Comparison of ENCODE assay signal across 8 cellular contexts in genomic region chr6:32175711-32176475, GRCh38. TPM values are rescaled to one million over a fixed set of nuclear protein-coding genes. Genes with fewer than 3 reads are reported as not detected.
DNase-seq lines count a peak whose midpoint lies in the region; TF ChIP-seq lines count a peak whose summit lies in the region.

TSS of gene AGPAT1 (minus strand) at chr6:32176084. CDS start at chr6:32171496, 4,588 bp downstream.

- H3K9me3 ChIP-seq in SJSA1 (replicated peaks) (no peaks in the 10 kb centered on the region), neural cell (ENCODE audit: low read length) (no peaks in the 10 kb centered on the region)

- H3K27ac Mint-ChIP-seq in stimulated activated naive CD8-positive, alpha-beta T cell treated with anti-CD3 and anti-CD28 coated beads, Interleukin-15, Interleukin-2, amounts not matched to agents 100 ng/mL and 50 ng/mL, for 24 hours, result peak within 1 kb of the TSS; percentile 96

- peaks cover 25% of the 10 kb centered on the region for H3K36me3 Mint-ChIP-seq in stimulated activated naive CD8-positive, alpha-beta T cell treated with anti-CD3 and anti-CD28 coated beads, Interleukin-15, Interleukin-2, amounts not matched to agents 100 ng/mL and 50 ng/mL, for 24 hours (ENCODE audit: low read depth)

- peak within 1 kb of the TSS; percentile 69 for H2AFZ ChIP-seq in neural cell (ENCODE audit: low read depth, low read length)

- peak within 1 kb of the TSS; percentile 48 for H3K4me3 ChIP-seq in SJSA1
- H3K4me3 ChIP-seq in fibroblast of villous mesenchyme (ENCODE audit: low read depth, low read length), result peak within 1 kb of the TSS; percentile 92
- H3K4me3 ChIP-seq in neural cell (ENCODE audit: low read length), result peak within 1 kb of the TSS; percentile 91

- no peaks in the 10 kb centered on the region for H3K9me3 Mint-ChIP-seq in stimulated activated naive CD8-positive, alpha-beta T cell treated with anti-CD3 and anti-CD28 coated beads, Interleukin-15, Interleukin-2, amounts not matched to agents 100 ng/mL and 50 ng/mL, for 24 hours

- peaks cover 4% of the 10 kb centered on the region for H3F3A ChIP-seq in neural cell (ENCODE audit: insufficient read depth, low read length, poor library complexity, severe bottlenecking)

- peak within 1 kb of the TSS; percentile 84 for H3K27ac ChIP-seq in SJSA1
- peak within 1 kb of the TSS; percentile 97 for H3K27ac ChIP-seq in neural cell (ENCODE audit: low read length)

- no peaks in the 10 kb centered on the region for H4K20me1 ChIP-seq in neural cell (ENCODE audit: insufficient read depth)

- no peaks in the 10 kb centered on the region for H3K27me3 Mint-ChIP-seq in stimulated activated naive CD8-positive, alpha-beta T cell treated with anti-CD3 and anti-CD28 coated beads, Interleukin-15, Interleukin-2, amounts not matched to agents 100 ng/mL and 50 ng/mL, for 24 hours

- peaks cover 77% of the 10 kb centered on the region for H3K4me1 Mint-ChIP-seq in stimulated activated naive CD8-positive, alpha-beta T cell treated with anti-CD3 and anti-CD28 coated beads, Interleukin-15, Interleukin-2, amounts not matched to agents 100 ng/mL and 50 ng/mL, for 24 hours (ENCODE audit: low read depth)

- peak within 1 kb of the TSS; percentile 90 for H3K4me2 ChIP-seq in neural cell (ENCODE audit: low read length)

- peaks cover 51% of the 10 kb centered on the region for H3K79me2 ChIP-seq in neural cell (replicated peaks; ENCODE audit: insufficient read depth, low read length)

- peaks cover 26% of the 10 kb centered on the region for H3K4me1 ChIP-seq in SJSA1 (replicated peaks)

- TF ChIP-seq RAD21 in neural cell (conservative IDR thresholded peaks at IDR 0.05), result no peak

- peak within 1 kb of the TSS; percentile 99 for H3K9ac ChIP-seq in neural cell (ENCODE audit: low read length)

- no peak for TF ChIP-seq EP300 in neural cell (conservative IDR thresholded peaks at IDR 0.05; ENCODE audit: poor library complexity, severe bottlenecking)

- H3K27me3 ChIP-seq in SJSA1 (replicated peaks) (no peaks in the 10 kb centered on the region), neural cell (ENCODE audit: insufficient read depth, low read depth, low read length) (no peaks in the 10 kb centered on the region)

- peaks cover 15% of the 10 kb centered on the region for H3K36me3 ChIP-seq in SJSA1
- H3K36me3 ChIP-seq in neural cell (ENCODE audit: insufficient read depth, low read length), result no peaks in the 10 kb centered on the region

- no peaks in the 10 kb centered on the region for H3K9me2 ChIP-seq in neural cell (ENCODE audit: insufficient read depth, low read length)

- DNase-seq in DMS114 treated with DMSO at 0.1 percent for 48 hours (lab: John Stamatoyannopoulos, UW; ENCODE audit: unreplicated experiment), result peak; percentile 96
- peak; percentile 66 for DNase-seq in GOT3 (lab: John Stamatoyannopoulos, UW)
- DNase-seq in NAMALWA (ENCODE audit: low spot score), result peak; percentile 96
- peak; percentile 88 to 98 for DNase-seq in SJSA1 (ENCODE audit: low read depth in 1 of 2, low spot score in 2 of 2)
- DNase-seq in activated gamma-delta T cell treated with anti-CD3 and anti-CD28 coated beads, Interleukin-2, amount 50 U/mL, for 16 hours (ENCODE audit: low read depth), result peak; percentile 96
- DNase-seq in fibroblast of villous mesenchyme (ENCODE audit: low read depth), result peak; percentile 97

- peak within 1 kb of the TSS; percentile 96 for H3K4me3 Mint-ChIP-seq in stimulated activated naive CD8-positive, alpha-beta T cell treated with anti-CD3 and anti-CD28 coated beads, Interleukin-15, Interleukin-2, amounts not matched to agents 100 ng/mL and 50 ng/mL, for 24 hours

- no peak for TF ChIP-seq CTCF in fibroblast of villous mesenchyme (IDR thresholded peaks at IDR 0.05; ENCODE audit: insufficient read depth, low read depth, low read length)
- no peak for TF ChIP-seq CTCF in neural cell (IDR thresholded peaks at IDR 0.05; ENCODE audit: poor library complexity, severe bottlenecking)

TF ChIP-seq in neural cell, 6 proteins besides CTCF, POLR2A, EP300 and RAD21:
- TF ChIP-seq POLR2AphosphoS5 (IDR thresholded peaks at IDR 0.05) (peak; percentile 89), MXI1 (conservative IDR thresholded peaks at IDR 0.05; ENCODE audit: poor library complexity, severe bottlenecking) (peak; percentile 30), SMC3 (conservative IDR thresholded peaks at IDR 0.05; ENCODE audit: poor library complexity) (peak; percentile 27), TAF1 (IDR thresholded peaks at IDR 0.05; ENCODE audit: low read depth) (peak; percentile 83), EZH2 (IDR thresholded peaks at IDR 0.05; ENCODE audit: borderline replicate concordance, insufficient read depth, low read length, poor library complexity, severe bottlenecking) (no peak), REST (IDR thresholded peaks at IDR 0.05; ENCODE audit: borderline replicate concordance) (no peak)

RNA-seq across cellular contexts. Expression of gene AGPAT1, which starts in this region (rescaled TPM):
- total RNA-seq in SJSA1 (2014; rRNA removed; shearing (Covaris generic)), result 40.9 and 65.4 TPM in 2 replicates
- total RNA-seq in fibroblast of villous mesenchyme, result 21.9 and 30.2 TPM in 2 replicates
- polyA plus RNA-seq in neural cell, result 24.7 and 28.4 TPM in 2 replicates
- polyA minus RNA-seq in neural cell, result 25.1 and 29.4 TPM in 2 replicates

Comparison
In these comparisons a context has a peak if more than half of its experiments do, and no peak if none do; other contexts are left out.
1. Peak in every context shown above with its lines: DNase-seq, H3K4me3 ChIP-seq and H3K27ac ChIP-seq.